In the genomic region with DNA sequence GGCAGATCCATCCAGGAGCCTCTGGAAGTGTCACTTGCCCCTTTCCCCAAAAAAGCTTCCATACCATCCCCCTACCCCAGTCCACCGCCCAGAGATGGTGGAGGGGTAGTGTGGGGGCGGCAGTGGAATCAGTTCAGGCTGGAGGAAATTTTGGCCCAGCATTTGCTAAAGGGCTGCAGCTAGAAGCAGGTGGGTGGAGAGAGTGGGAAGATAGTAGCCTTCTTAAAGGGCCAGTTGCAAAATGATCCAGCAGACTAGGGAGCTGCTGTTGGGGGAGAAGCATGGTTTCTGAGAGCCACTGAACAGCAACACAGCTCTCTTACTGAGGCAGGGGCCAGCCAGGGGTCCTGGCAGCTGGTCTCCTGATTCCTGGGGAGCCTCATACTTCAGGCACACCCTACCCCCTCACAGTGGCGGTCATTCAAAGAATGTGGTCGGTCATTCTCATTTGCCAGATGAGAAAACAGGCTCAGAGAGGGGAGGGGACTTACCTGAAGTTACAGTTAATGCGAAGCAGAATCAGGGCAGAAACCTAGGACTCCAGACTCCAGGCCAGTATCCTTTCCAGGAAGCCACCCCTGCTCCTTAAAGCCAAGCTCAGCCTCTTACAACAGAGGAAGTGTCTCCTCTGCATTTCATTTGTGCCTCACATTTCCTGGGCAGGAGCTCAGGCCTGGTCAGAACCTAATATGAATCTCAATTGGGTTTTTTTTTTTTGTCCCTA, we compare ENCODE assay signal across 17 cellular contexts. TPM values are rescaled to one million over a fixed set of nuclear protein-coding genes. Genes with fewer than 3 reads are reported as not detected.
DNase-seq lines count a peak whose midpoint lies in the region; ATAC-seq and TF ChIP-seq lines count a peak whose summit lies in the region.
"Had no signal": no experiment of that assay in that cellular context is flagged by ENCODE, and none has a peak within 500 bp of the region (broad histone marks: within the 10 kb centered on the region; RNA-seq: fewer than 3 reads in every experiment).

No MANE protein-coding gene starts in this region.

- peak overlapping the region; percentile 52; the same call in 1 of the 2 replicates for H3K27ac Mint-ChIP-seq in GM23338
- H3K27ac Mint-ChIP-seq in naive thymus-derived CD4-positive, alpha-beta T cell, result peak overlapping the region in 5 of 9 donors; percentile 1 to 89 (median 63)
- H3K27ac Mint-ChIP-seq: activated CD8-positive, alpha-beta memory T cell treated with anti-CD3 and anti-CD28 coated beads, Interleukin-2, amount 10 ng/mL, durations not matched to agents 7 days and 5 days had no signal

- H3K36me3 ChIP-seq in GM23338 (ENCODE audit: insufficient read depth), result no peaks in the 10 kb centered on the region
- peaks cover 0 to 22% (median 0%) of the 10 kb centered on the region in 3 experiments for H3K36me3 ChIP-seq in naive thymus-derived CD4-positive, alpha-beta T cell (ENCODE audit: control insufficient read depth in 2 of 3, insufficient read depth in 3 of 3, low read length in 3 of 3)
- peaks cover 0 to 1% of the 10 kb centered on the region in 2 experiments for H3K36me3 ChIP-seq in trophoblast cell (ENCODE audit: control insufficient read depth in 1 of 2, insufficient read depth in 2 of 2, low read length in 2 of 2)
- H3K36me3 ChIP-seq: neutrophil had no signal

- H3K79me2 ChIP-seq in GM23338 (replicated peaks; ENCODE audit: insufficient read depth), result no peaks in the 10 kb centered on the region
- no peaks in the 10 kb centered on the region for H3K79me2 ChIP-seq in trophoblast cell (ENCODE audit: control insufficient read depth, insufficient read depth, low read length, poor library complexity)

- POLR2A ChIA-PET in naive thymus-derived CD4-positive, alpha-beta T cell (lab: Charles Lee), result interaction anchor here (0.9 to 2.8 kb wide), 3 partner anchors 12 to 24 kb away, joined by 3 to 19 read pairs (median 5); a partner anchor contains a TSS

- no peaks in the 10 kb centered on the region for H3K9me3 ChIP-seq in naive thymus-derived CD4-positive, alpha-beta T cell (ENCODE audit: control insufficient read depth in 2 of 3, low read length in 3 of 3)
- no peaks in the 10 kb centered on the region for H3K9me3 ChIP-seq in trophoblast cell (ENCODE audit: insufficient read depth, low read depth, low read length)
- H3K9me3 ChIP-seq: neutrophil, suprapubic skin had no signal

- no peak overlapping the region for H2BK120ac ChIP-seq in trophoblast cell (ENCODE audit: insufficient read depth, low read length, poor library complexity)

- no peak overlapping the region for H2AFZ ChIP-seq in GM23338
- no peak overlapping the region for H2AFZ ChIP-seq in trophoblast cell (ENCODE audit: insufficient read depth, low read length, poor library complexity)

- intact Hi-C loops in dorsolateral prefrontal cortex (cut with DNase I), result no loop called here
- intact Hi-C loops in naive thymus-derived CD4-positive, alpha-beta T cell (cut with micrococcal nuclease), result no loop called here

- H3K27ac ChIP-seq in GM23338 (ENCODE audit: low read depth) (peak overlapping the region; percentile 84), dorsolateral prefrontal cortex (peak overlapping the region in 56 of 59 donors; percentile 1 to 95 (median 72)), trophoblast cell (ENCODE audit: low read depth, low read length) (no peak overlapping the region)
- no peak overlapping the region for H3K27ac ChIP-seq in naive thymus-derived CD4-positive, alpha-beta T cell (ENCODE audit: low read depth, low read length)
- H3K27ac ChIP-seq: neutrophil, SK-N-MC, suprapubic skin had no signal

- peaks cover 17% of the 10 kb centered on the region for H3K4me1 ChIP-seq in GM23338 (ENCODE audit: insufficient read depth)
- peaks cover 6 to 13% of the 10 kb centered on the region in 2 donors for H3K4me1 ChIP-seq in naive thymus-derived CD4-positive, alpha-beta T cell (ENCODE audit: control insufficient read depth in 2 of 2, insufficient read depth in 2 of 2, low read length in 2 of 2)
- H3K4me1 ChIP-seq in trophoblast cell (ENCODE audit: control insufficient read depth in 1 of 2, insufficient read depth in 2 of 2, low read length in 2 of 2), result peaks cover 0 to 3% of the 10 kb centered on the region in 2 experiments

- no peak overlapping the region for H3K18ac ChIP-seq in trophoblast cell (ENCODE audit: low read length)

- H3K23ac ChIP-seq in trophoblast cell (ENCODE audit: low read length), result no peak overlapping the region

- H3F3A ChIP-seq in GM23338 (replicated peaks; ENCODE audit: low read depth), result peaks cover 4% of the 10 kb centered on the region; the same call in 1 of the 2 replicates

- peaks cover 2% of the 10 kb centered on the region; the same call in 2 of the 3 replicates for H3K36me3 Mint-ChIP-seq in GM23338 (ENCODE audit: low read depth)
- peaks cover 0 to 18% (median 3%) of the 10 kb centered on the region in 5 donors for H3K36me3 Mint-ChIP-seq in naive thymus-derived CD4-positive, alpha-beta T cell

- no peak overlapping the region for H3K4ac ChIP-seq in trophoblast cell (ENCODE audit: low read depth, low read length)

- peak overlapping the region; percentile 29; the same call in 2 of the 3 replicates for H3K4me3 Mint-ChIP-seq in GM23338
- no peak overlapping the region for H3K4me3 Mint-ChIP-seq in naive thymus-derived CD4-positive, alpha-beta T cell
- H3K4me3 Mint-ChIP-seq: activated CD8-positive, alpha-beta memory T cell treated with anti-CD3 and anti-CD28 coated beads, Interleukin-2, amount 10 ng/mL, durations not matched to agents 7 days and 5 days had no signal

- peaks cover 26% of the 10 kb centered on the region for H3K27me3 Mint-ChIP-seq in GM23338 (ENCODE audit: insufficient read depth, low read depth, poor library complexity)
- peaks cover 0 to 5% (median 0%) of the 10 kb centered on the region in 5 donors for H3K27me3 Mint-ChIP-seq in naive thymus-derived CD4-positive, alpha-beta T cell

- DNase-seq in GM23338 (ENCODE audit: low spot score) (peak; percentile 60), OCI-M1 (lab: John Stamatoyannopoulos, UW) (peak; percentile 39), dorsolateral prefrontal cortex (peak in 2 of 10 donors; percentile 55 to 56), mesenteric fat pad (ENCODE audit: low spot score) (no peak), trophoblast cell (no peak)
- DNase-seq in naive thymus-derived CD4-positive, alpha-beta T cell, result no peak
- DNase-seq: activated CD8-positive, alpha-beta memory T cell treated with anti-CD3 and anti-CD28 coated beads, Interleukin-2, amount 10 ng/mL, durations not matched to agents 7 days and 5 days; activated naive CD4-positive, alpha-beta T cell treated with anti-CD3 and anti-CD28 coated beads, Interleukin-2, amount 50 U/mL, for 16 hours; NCI-H146; NCI-H510A; stimulated activated CD4-positive, alpha-beta T cell treated with anti-CD3 and anti-CD28 coated beads, Interleukin-1b, Interleukin-23, amount 100 ng/mL, for 48 hours had no signal

- H4K8ac ChIP-seq in trophoblast cell (ENCODE audit: low read depth, low read length), result no peak overlapping the region

- TF ChIP-seq CTCF in GM23338 (conservative IDR thresholded peaks at IDR 0.05; ENCODE audit: low read depth in 2 of 2) (no peak), dorsolateral prefrontal cortex (IDR thresholded peaks at IDR 0.05 in 54 of 56, conservative IDR thresholded peaks at IDR 0.05 in 2 of 56; ENCODE audit: low read depth in 1 of 56, partially characterized antibody in 56 of 56) (no peak)

- H3K14ac ChIP-seq in trophoblast cell (ENCODE audit: low read length), result no peak overlapping the region

- no CpG with 5 or more reads among the region's 5 CpGs for WGBS in trophoblast cell (ENCODE audit: extremely low coverage, insufficient coverage, insufficient read length)

- H4K91ac ChIP-seq in trophoblast cell (ENCODE audit: low read depth, low read length), result no peak overlapping the region

- H4K20me1 ChIP-seq in GM23338 (replicated peaks; ENCODE audit: insufficient read depth), result no peaks in the 10 kb centered on the region

- no peak overlapping the region for H2AK5ac ChIP-seq in trophoblast cell (ENCODE audit: low read length)

- CTCF ChIA-PET in naive thymus-derived CD4-positive, alpha-beta T cell (lab: Charles Lee), result no interaction called here

- peak; percentile 43 for ATAC-seq in GM23338
- ATAC-seq in naive thymus-derived CD4-positive, alpha-beta T cell, result no peak
- no peak for ATAC-seq in HG02763 (IDR thresholded peaks at IDR 0.05; ENCODE audit: unreplicated experiment)
- ATAC-seq in GM21576 (IDR thresholded peaks at IDR 0.05; ENCODE audit: unreplicated experiment), result no peak
- ATAC-seq: activated CD8-positive, alpha-beta memory T cell treated with anti-CD3 and anti-CD28 coated beads, Interleukin-2, amount 10 ng/mL, durations not matched to agents 7 days and 5 days had no signal

- no peaks in the 10 kb centered on the region for H3K79me1 ChIP-seq in trophoblast cell (ENCODE audit: low read length)

- H4K12ac ChIP-seq in trophoblast cell (ENCODE audit: low read depth, low read length), result no peak overlapping the region

- H3K4me3 ChIP-seq in GM23338 (no peak overlapping the region; the same call in 1 of the 2 replicates), dorsolateral prefrontal cortex (peak overlapping the region in 13 of 59 donors; percentile 3 to 40 (median 14)), trophoblast cell (ENCODE audit: low read depth, low read length) (no peak overlapping the region)
- no peak overlapping the region for H3K4me3 ChIP-seq in naive thymus-derived CD4-positive, alpha-beta T cell (ENCODE audit: low read length)
- H3K4me3 ChIP-seq: lung, SK-N-MC, suprapubic skin had no signal

- no peaks in the 10 kb centered on the region for H3K9me2 ChIP-seq in GM23338 (ENCODE audit: insufficient read depth)

- no peaks in the 10 kb centered on the region for H3K9me3 Mint-ChIP-seq in GM23338
- no peaks in the 10 kb centered on the region for H3K9me3 Mint-ChIP-seq in naive thymus-derived CD4-positive, alpha-beta T cell

- H3K4me1 Mint-ChIP-seq in GM23338, result peaks cover 24% of the 10 kb centered on the region
- H3K4me1 Mint-ChIP-seq in naive thymus-derived CD4-positive, alpha-beta T cell, result peaks cover 16 to 35% (median 20%) of the 10 kb centered on the region in 7 donors

- no peak overlapping the region for H2BK12ac ChIP-seq in trophoblast cell (ENCODE audit: low read length)

- peaks cover 16% of the 10 kb centered on the region for H3K27me3 ChIP-seq in GM23338 (ENCODE audit: insufficient read depth)
- no peaks in the 10 kb centered on the region for H3K27me3 ChIP-seq in dorsolateral prefrontal cortex
- no peaks in the 10 kb centered on the region for H3K27me3 ChIP-seq in naive thymus-derived CD4-positive, alpha-beta T cell (ENCODE audit: control insufficient read depth in 2 of 2, insufficient read depth in 2 of 2, low read length in 2 of 2)
- peaks cover 5% of the 10 kb centered on the region for H3K27me3 ChIP-seq in trophoblast cell (ENCODE audit: insufficient read depth, low read length)
- H3K27me3 ChIP-seq: suprapubic skin had no signal

- H3K9ac ChIP-seq in trophoblast cell (ENCODE audit: low read length), result no peak overlapping the region

- no peak overlapping the region for H2BK5ac ChIP-seq in trophoblast cell (ENCODE audit: low read depth, low read length, poor library complexity)

- H3K4me2 ChIP-seq in GM23338 (peak overlapping the region; percentile 69), trophoblast cell (ENCODE audit: low read length) (no peak overlapping the region)

RNA-seq across cellular contexts. Expression of a gene that starts 5.4 kb away (rescaled TPM):
- 2.1 and 4.2 TPM in 2 replicates for total RNA-seq in GM23338 (2014; rRNA removed; shearing (Covaris generic))
- polyA plus RNA-seq in GM23338 (2016; fragmentation: Nextera tagmentation; extraction: Ambion mirVana), result 2.2 and 2.5 TPM in 2 replicates
- 100 to 1,000 TPM in 7 of 120 experiments, 10 to 100 TPM in 113; 48.9 to 142 (median 72.0) TPM for total RNA-seq in dorsolateral prefrontal cortex
- total RNA-seq in naive thymus-derived CD4-positive, alpha-beta T cell, result 100 to 1,000 TPM in 1 of 5 experiments, 10 to 100 TPM in 4; 10.7 to 147 (median 16.5) TPM
- 10 to 100 TPM; 12.7 to 20.7 TPM for polyA plus RNA-seq in naive thymus-derived CD4-positive, alpha-beta T cell
- 3.4 TPM for total RNA-seq in mesenteric fat pad
- 0.74 and 1.5 TPM in 2 replicates for polyA plus RNA-seq in trophoblast cell (2013)

RNA-seq across cellular contexts. Expression of a gene that starts 15.0 kb away (rescaled TPM):
- total RNA-seq in GM23338 (2014; rRNA removed; shearing (Covaris generic)), result 12.4 and 13.9 TPM in 2 replicates
- 1.8 and 3.3 TPM in 2 replicates for polyA plus RNA-seq in GM23338 (2016; fragmentation: Nextera tagmentation; extraction: Ambion mirVana)
- total RNA-seq in dorsolateral prefrontal cortex, result 10 to 100 TPM; 18.9 to 55.4 (median 34.4) TPM
- total RNA-seq in naive thymus-derived CD4-positive, alpha-beta T cell, result 10 to 100 TPM in 1 of 5 experiments, 1 to 10 TPM in 4; 4.3 to 10.8 (median 5.3) TPM
- polyA plus RNA-seq in naive thymus-derived CD4-positive, alpha-beta T cell, result 1 to 10 TPM in 1 of 2 donors, under 1 TPM in 1; 0.08 to 1.1 TPM
- total RNA-seq in mesenteric fat pad, result 9.1 TPM
- polyA plus RNA-seq in trophoblast cell (2013), result 7.3 and 7.8 TPM in 2 replicates

RNA-seq across cellular contexts. Expression of a gene that starts 23.4 kb away (rescaled TPM):
- total RNA-seq in GM23338 (2014; rRNA removed; shearing (Covaris generic)), result 54.6 and 68.6 TPM in 2 replicates
- polyA plus RNA-seq in GM23338 (2016; fragmentation: Nextera tagmentation; extraction: Ambion mirVana), result 62.5 and 64.1 TPM in 2 replicates
- total RNA-seq in dorsolateral prefrontal cortex (10 to 100 TPM in 3 of 120 experiments, 1 to 10 TPM in 117; 1.3 to 14.2 (median 4.0) TPM), mesenteric fat pad (13.3 TPM)
- total RNA-seq in naive thymus-derived CD4-positive, alpha-beta T cell, result 10 to 100 TPM; 10.2 to 68.2 (median 23.6) TPM
- polyA plus RNA-seq in naive thymus-derived CD4-positive, alpha-beta T cell, result 10 to 100 TPM; 26.7 to 30.4 TPM
- polyA plus RNA-seq in trophoblast cell (2013), result 11.9 and 12.6 TPM in 2 replicates

RNA-seq across cellular contexts. Expression of a gene that starts 45.4 kb away (rescaled TPM):
- 6.9 and 7.9 TPM in 2 replicates for total RNA-seq in GM23338 (2014; rRNA removed; shearing (Covaris generic))
- polyA plus RNA-seq in GM23338 (2016; fragmentation: Nextera tagmentation; extraction: Ambion mirVana), result 3.7 and 3.8 TPM in 2 replicates
- total RNA-seq in dorsolateral prefrontal cortex, result 10 to 100 TPM in 1 of 120 experiments, 1 to 10 TPM in 119; 1.9 to 13.1 (median 6.2) TPM
- 1 to 10 TPM; 1.8 to 6.9 (median 3.2) TPM for total RNA-seq in naive thymus-derived CD4-positive, alpha-beta T cell
- 1 to 10 TPM; 1.4 to 2.1 TPM for polyA plus RNA-seq in naive thymus-derived CD4-positive, alpha-beta T cell
- 0.77 TPM for total RNA-seq in mesenteric fat pad
- 1.8 and 2.1 TPM in 2 replicates for polyA plus RNA-seq in trophoblast cell (2013)

RNA-seq across cellular contexts. Expression of a gene that starts 45.5 kb away (rescaled TPM):
- total RNA-seq in GM23338 (2014; rRNA removed; shearing (Covaris generic)), result 108 and 170 TPM in 2 replicates
- polyA plus RNA-seq in GM23338 (2016; fragmentation: Nextera tagmentation; extraction: Ambion mirVana), result 93.4 and 107 TPM in 2 replicates
- total RNA-seq in dorsolateral prefrontal cortex, result 100 to 1,000 TPM; 120 to 195 (median 158) TPM
- 100 to 1,000 TPM; 267 to 341 (median 284) TPM for total RNA-seq in naive thymus-derived CD4-positive, alpha-beta T cell
- polyA plus RNA-seq in naive thymus-derived CD4-positive, alpha-beta T cell, result 100 to 1,000 TPM in 1 of 2 donors, 10 to 100 TPM in 1; 83.2 to 115 TPM
- 119 TPM for total RNA-seq in mesenteric fat pad
- polyA plus RNA-seq in trophoblast cell (2013), result 188 and 193 TPM in 2 replicates

Comparison
In these comparisons a context has a peak if more than half of its experiments do, and no peak if none do; other contexts are left out.
1. DNase-seq: peak in GM23338 (single experiment) and OCI-M1 (single experiment); none in naive thymus-derived CD4-positive, alpha-beta T cell (0 of 9), mesenteric fat pad (single experiment) and trophoblast cell (0 of 2).
2. H3K27ac ChIP-seq: peak in GM23338 (single experiment) and dorsolateral prefrontal cortex (56 of 59); none in naive thymus-derived CD4-positive, alpha-beta T cell (single experiment) and trophoblast cell (single experiment).